9 cellular contexts compared by ENCODE assay signal in the genomic region with DNA sequence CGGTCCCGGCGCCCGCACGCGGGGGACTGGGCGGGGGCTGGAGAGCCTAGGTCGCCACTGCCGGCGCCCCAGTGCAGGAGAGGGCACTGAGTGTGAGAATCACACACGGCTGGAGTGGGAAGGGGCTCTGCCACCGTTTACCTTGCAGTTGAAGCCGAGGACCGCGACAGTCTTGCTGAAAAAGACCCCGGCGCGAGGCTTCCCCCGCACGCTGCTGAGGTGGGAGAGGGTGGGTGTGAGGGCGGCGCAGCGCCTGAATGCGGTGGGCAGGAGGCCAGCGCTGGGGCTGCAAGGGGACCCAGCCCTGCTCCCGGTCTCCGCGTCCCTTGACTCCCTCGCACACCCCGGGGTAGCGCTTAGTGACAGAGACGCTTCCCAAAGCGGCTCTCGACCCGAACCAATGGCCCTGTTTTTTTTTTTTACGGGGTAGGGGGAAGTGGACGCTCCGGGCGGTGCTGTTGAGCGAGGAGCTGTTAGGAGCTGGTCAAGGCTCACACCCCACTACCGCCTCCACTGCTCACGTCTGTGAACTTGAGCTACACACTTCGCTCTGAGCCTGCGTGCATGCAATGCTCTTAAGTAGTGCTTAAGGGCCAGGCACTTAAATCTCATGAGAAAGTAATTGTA. TPM values are rescaled to one million over a fixed set of nuclear protein-coding genes. Genes with fewer than 3 reads are reported as not detected.
DNase-seq lines count a peak whose midpoint lies in the region; ATAC-seq lines count a peak whose summit lies in the region.
"Had no signal": no experiment of that assay in that cellular context is flagged by ENCODE, and none has a peak within 500 bp of the region (broad histone marks: within the 10 kb centered on the region; RNA-seq: fewer than 3 reads in every experiment).

No MANE protein-coding gene starts in this region.

- no peak overlapping the region for H3K27ac Mint-ChIP-seq in activated T-helper 17 cell treated with anti-CD3 and anti-CD28 coated beads, Interleukin-2, amount 50 U/mL, for 72 hours

- no peak overlapping the region for H3K9ac ChIP-seq in iPS-20b (ENCODE audit: low read depth, low read length)

- H3K9me3 Mint-ChIP-seq in activated T-helper 17 cell treated with anti-CD3 and anti-CD28 coated beads, Interleukin-2, amount 50 U/mL, for 72 hours: no peaks in the 10 kb centered on the region

- H3K4me1 Mint-ChIP-seq in activated T-helper 17 cell treated with anti-CD3 and anti-CD28 coated beads, Interleukin-2, amount 50 U/mL, for 72 hours: no peaks in the 10 kb centered on the region

- DNase-seq in activated CD8-positive, alpha-beta memory T cell treated with anti-CD3 and anti-CD28 coated beads for 24 hours: peak; percentile 59
- no peak for DNase-seq in activated CD8-positive, alpha-beta memory T cell treated with anti-CD3 and anti-CD28 coated beads, Interleukin-2, amount 50 U/mL, for 4 hours
- DNase-seq in stimulated activated naive CD8-positive, alpha-beta T cell treated with anti-CD3 and anti-CD28 coated beads, Interleukin-15, Interleukin-2, amounts not matched to agents 100 U/mL and 50 U/mL, for 24 hours: no peak
- DNase-seq in C1 segment of cervical spinal cord (lab: John Stamatoyannopoulos, UW): no peak
- DNase-seq in NCI-H345 treated with DMSO at 0.1 percent for 48 hours (lab: John Stamatoyannopoulos, UW; ENCODE audit: unreplicated experiment): no peak

- peaks cover 36% of the 10 kb centered on the region for H3K27me3 Mint-ChIP-seq in activated T-helper 17 cell treated with anti-CD3 and anti-CD28 coated beads, Interleukin-2, amount 50 U/mL, for 72 hours

- H3K36me3 Mint-ChIP-seq in activated T-helper 17 cell treated with anti-CD3 and anti-CD28 coated beads, Interleukin-2, amount 50 U/mL, for 72 hours (ENCODE audit: low read depth): no peaks in the 10 kb centered on the region

- peaks cover 74% of the 10 kb centered on the region for H3K27me3 ChIP-seq in iPS-20b (ENCODE audit: insufficient read depth, low read length)

- peaks cover 4% of the 10 kb centered on the region; the same call in 1 of the 2 replicates for H3K9me3 ChIP-seq in iPS-20b (ENCODE audit: insufficient read depth, low read depth, low read length)

- H3K27ac ChIP-seq in iPS-20b (ENCODE audit: low read length): no peak overlapping the region

- H3K36me3 ChIP-seq in iPS-20b (ENCODE audit: insufficient read depth, low read depth, low read length): no peaks in the 10 kb centered on the region

- peak overlapping the region; percentile 52 for H3K4me3 ChIP-seq in iPS-20b (ENCODE audit: low read length)

- peak overlapping the region; percentile 34 for H3K4me3 Mint-ChIP-seq in activated T-helper 17 cell treated with anti-CD3 and anti-CD28 coated beads, Interleukin-2, amount 50 U/mL, for 72 hours

- H3K4me1 ChIP-seq in iPS-20b (ENCODE audit: insufficient read depth, low read length): peaks cover 2% of the 10 kb centered on the region; the same call in 1 of the 2 replicates

- no peak for ATAC-seq in activated T-helper 17 cell treated with anti-CD3 and anti-CD28 coated beads, Interleukin-2, amount 50 U/mL, for 72 hours (replicated peaks)
- peak; percentile 17 for ATAC-seq in stimulated activated naive CD8-positive, alpha-beta T cell treated with anti-CD3 and anti-CD28 coated beads, Interleukin-15, Interleukin-2, amounts not matched to agents 100 U/mL and 50 U/mL, for 24 hours
- no peak for ATAC-seq in HG02610 (IDR thresholded peaks at IDR 0.05; ENCODE audit: unreplicated experiment)

RNA-seq across cellular contexts. Expression of a gene that starts 0.8 kb away (rescaled TPM):
- not detected for total RNA-seq in activated T-helper 17 cell treated with anti-CD3 and anti-CD28 coated beads, Interleukin-2, amount 50 U/mL, for 72 hours
- total RNA-seq: HT1080 had no signal

RNA-seq across cellular contexts. Expression of a gene that starts 10.9 kb away (rescaled TPM):
- 10 to 100 TPM; 36.5 to 37.6 TPM for total RNA-seq in activated T-helper 17 cell treated with anti-CD3 and anti-CD28 coated beads, Interleukin-2, amount 50 U/mL, for 72 hours

RNA-seq across cellular contexts. Expression of a gene that starts 29.9 kb away (rescaled TPM):
- 10 to 100 TPM in 1 of 2 donors, 1 to 10 TPM in 1; 10.0 to 16.0 TPM for total RNA-seq in activated T-helper 17 cell treated with anti-CD3 and anti-CD28 coated beads, Interleukin-2, amount 50 U/mL, for 72 hours

RNA-seq across cellular contexts. Expression of a gene that starts 30.9 kb away (rescaled TPM):
- 100 to 1,000 TPM; 317 to 592 TPM for total RNA-seq in activated T-helper 17 cell treated with anti-CD3 and anti-CD28 coated beads, Interleukin-2, amount 50 U/mL, for 72 hours
